Comparison of ENCODE assay signal across 17 cellular contexts in genomic region chr12:86600664-86601231, GRCh38.
DNase-seq lines count a peak whose midpoint lies in the region; ATAC-seq and TF ChIP-seq lines count a peak whose summit lies in the region.
"Had no signal": no experiment of that assay in that cellular context is flagged by ENCODE, and none has a peak within 500 bp of the region (broad histone marks: within the 10 kb centered on the region; RNA-seq: fewer than 3 reads in every experiment).

No MANE protein-coding gene starts in this region.

- H3K4me3 Mint-ChIP-seq in CD14-positive monocyte: no peak overlapping the region
- H3K4me3 Mint-ChIP-seq: CD4-positive, CD25-positive, alpha-beta regulatory T cell had no signal

- no peak overlapping the region for H3K27ac ChIP-seq in spleen
- H3K27ac ChIP-seq: Peyer's patch had no signal

- peaks cover 0 to 2% (median 0%) of the 10 kb centered on the region in 3 donors for H3K27me3 Mint-ChIP-seq in CD14-positive monocyte (ENCODE audit: low read depth in 3 of 3)
- H3K27me3 Mint-ChIP-seq: CD4-positive, CD25-positive, alpha-beta regulatory T cell had no signal

- no peaks in the 10 kb centered on the region for H3K4me1 ChIP-seq in spleen
- H3K4me1 ChIP-seq: Caco-2, HAP-1, Peyer's patch had no signal

- ATAC-seq in left lobe of liver: no peak

- TF ChIP-seq CTCF in CD14-positive monocyte (IDR thresholded peaks at IDR 0.05): no peak
- no peak for TF ChIP-seq CTCF in spleen (IDR thresholded peaks at IDR 0.05 in 8 of 11, conservative IDR thresholded peaks at IDR 0.05 in 3 of 11)

- H3K9me3 Mint-ChIP-seq in CD14-positive monocyte: peaks cover 3 to 12% (median 7%) of the 10 kb centered on the region in 7 donors

- H3K9me3 ChIP-seq in spleen: peaks cover 0 to 15% (median 0%) of the 10 kb centered on the region in 8 donors
- H3K9me3 ChIP-seq: Caco-2, HAP-1, Peyer's patch had no signal

- DNase-seq in CD14-positive monocyte (ENCODE audit: low spot score): peak; percentile 30
- DNase-seq in H7: peak; percentile 1
- peak; percentile 39 for DNase-seq in left lobe of liver (ENCODE audit: low spot score)
- peak; percentile 72 for DNase-seq in spleen
- DNase-seq in erythroblast (lab: John Stamatoyannopoulos, UW): no peak
- DNase-seq in stimulated activated CD4-positive, alpha-beta T cell treated with anti-CD3 and anti-CD28 coated beads, Interleukin-15, amount 100 ng/mL, for 24 hours: no peak
- no peak for DNase-seq in activated naive CD4-positive, alpha-beta T cell treated with anti-CD3 and anti-CD28 coated beads, Interleukin-2, amount 50 U/mL, for 16 hours
- DNase-seq: Caco-2; CD4-positive, CD25-positive, alpha-beta regulatory T cell; DMS153; NCI-H1048; NCI-H1436 treated with DMSO at 0.1 percent for 48 hours; NCI-H2081 treated with DMSO at 0.1 percent for 48 hours; NCI-H510A treated with DMSO at 0.1 percent for 48 hours; Peyer's patch; SHP77 had no signal

- no peak overlapping the region for H3K27ac Mint-ChIP-seq in CD14-positive monocyte
- H3K27ac Mint-ChIP-seq: CD4-positive, CD25-positive, alpha-beta regulatory T cell had no signal

- H3K27me3 ChIP-seq in H7 (ENCODE audit: control insufficient read depth, insufficient read depth, low read length) (no peaks in the 10 kb centered on the region), spleen (replicated peaks in 1 of 7) (no peaks in the 10 kb centered on the region)
- H3K27me3 ChIP-seq: Peyer's patch had no signal

- H3K4me3 ChIP-seq in H7 (ENCODE audit: insufficient read depth, low read depth, low read length) (no peak overlapping the region), spleen (no peak overlapping the region)
- H3K4me3 ChIP-seq: HAP-1, Peyer's patch had no signal

- H3K36me3 Mint-ChIP-seq in CD14-positive monocyte: no peaks in the 10 kb centered on the region
- H3K36me3 Mint-ChIP-seq: CD4-positive, CD25-positive, alpha-beta regulatory T cell had no signal

- H3K36me3 ChIP-seq in H7 (replicated peaks; ENCODE audit: control insufficient read depth, insufficient read depth, low read length) (no peaks in the 10 kb centered on the region), spleen (no peaks in the 10 kb centered on the region)
- H3K36me3 ChIP-seq: HAP-1, Peyer's patch had no signal

- 92 to 98% (median 95%) methylated on average over 19 to 24 of the region's 24 CpGs for WGBS in spleen, 5 donors

- intact Hi-C loops in CD14-positive monocyte (cut with micrococcal nuclease) (no loop called here), spleen (cut with DNase I; ENCODE audit: low total_unique reads) (no loop called here)

- H3K4me1 Mint-ChIP-seq in CD14-positive monocyte: no peaks in the 10 kb centered on the region
- H3K4me1 Mint-ChIP-seq: CD4-positive, CD25-positive, alpha-beta regulatory T cell had no signal

- no peak for TF ChIP-seq POLR2A in spleen (IDR thresholded peaks at IDR 0.05)
- TF ChIP-seq POLR2A in erythroblast (IDR thresholded peaks at IDR 0.05; ENCODE audit: low read length): no peak

Comparison
In these comparisons a context has a peak if more than half of its experiments do, and no peak if none do; other contexts are left out.
1. DNase-seq: peak in CD14-positive monocyte (single experiment), H7 (single experiment), left lobe of liver (single experiment) and spleen (single experiment); none in erythroblast (0 of 2), stimulated activated CD4-positive, alpha-beta T cell treated with anti-CD3 and anti-CD28 coated beads, Interleukin-15, amount 100 ng/mL, for 24 hours (single experiment) and activated naive CD4-positive, alpha-beta T cell treated with anti-CD3 and anti-CD28 coated beads, Interleukin-2, amount 50 U/mL, for 16 hours (single experiment).